10 cellular contexts compared by ENCODE assay signal in the genomic region with DNA sequence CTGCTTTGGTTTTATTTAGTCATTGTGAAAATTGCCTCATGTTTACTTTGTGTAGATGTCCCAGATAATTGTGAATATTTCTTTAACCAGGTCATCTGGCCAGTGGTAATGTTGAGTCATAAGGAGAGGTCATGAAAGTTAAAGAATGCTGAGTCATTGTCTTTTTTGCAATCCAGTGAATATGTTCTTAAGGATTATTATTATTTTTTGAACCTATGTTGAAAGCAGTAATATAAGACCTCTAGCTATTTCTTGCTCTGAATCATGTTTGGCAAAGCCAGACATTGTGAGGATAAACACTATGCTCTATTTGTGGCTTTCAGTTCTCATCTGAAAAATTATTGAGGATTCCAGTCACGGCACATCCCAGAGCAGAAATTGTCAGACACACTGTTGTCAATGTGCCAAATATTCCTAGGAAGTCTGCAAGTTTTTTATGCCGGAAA.
DNase-seq lines count a peak whose midpoint lies in the region; ATAC-seq, FAIRE-seq and TF ChIP-seq lines count a peak whose summit lies in the region.
"Had no signal": no experiment of that assay in that cellular context is flagged by ENCODE, and none has a peak within 500 bp of the region (broad histone marks: within the 10 kb centered on the region; RNA-seq: fewer than 3 reads in every experiment).

No MANE protein-coding gene starts in this region.

- BruUV-seq in HepG2 (replicated peaks; lab: Mats Ljungman, UMichigan): no TSS peak

- H3K4me3 Mint-ChIP-seq in activated CD4-positive, alpha-beta T cell treated with anti-CD3 and anti-CD28 coated beads, Interleukin-2, amount 10 ng/mL, durations not matched to agents 24 days and 14 days: no peak overlapping the region

- no peaks in the 10 kb centered on the region for H3K36me3 ChIP-seq in HepG2 (replicated peaks in 1 of 2; ENCODE audit: control insufficient read depth in 1 of 2, insufficient read depth in 2 of 2, low read length in 2 of 2)
- no peaks in the 10 kb centered on the region for H3K36me3 ChIP-seq in BE2C

- TF ChIP-seq POLR2A in HepG2 (IDR thresholded peaks at IDR 0.05; ENCODE audit: insufficient read depth in 1 of 2, low read depth in 2 of 2, low read length in 2 of 2): no peak

- ATAC-seq in HG03175 (IDR thresholded peaks at IDR 0.05; ENCODE audit: unreplicated experiment) (peak; percentile 57), HepG2 (no peak)

- H4K20me1 ChIP-seq in HepG2 (ENCODE audit: insufficient read depth, low read length): no peaks in the 10 kb centered on the region

- no peak overlapping the region for H3K27ac ChIP-seq in HepG2 (ENCODE audit: extremely low read length, insufficient read depth, low read length)

- no peak overlapping the region for H2AFZ ChIP-seq in HepG2 (ENCODE audit: low read length)

- H3K27me3 ChIP-seq in HepG2 (ENCODE audit: control insufficient read depth in 1 of 2, insufficient read depth in 2 of 2, low read length in 2 of 2): no peaks in the 10 kb centered on the region
- H3K27me3 ChIP-seq in BE2C: peaks cover 2% of the 10 kb centered on the region; the same call in 1 of the 2 replicates

- H3K36me3 Mint-ChIP-seq in activated CD4-positive, alpha-beta T cell treated with anti-CD3 and anti-CD28 coated beads, Interleukin-2, amount 10 ng/mL, durations not matched to agents 24 days and 14 days (ENCODE audit: low read depth): no peaks in the 10 kb centered on the region

- H3K4me3 ChIP-seq in HepG2 (replicated peaks in 1 of 3; ENCODE audit: insufficient read depth in 1 of 3, low read depth in 2 of 3, low read length in 3 of 3): no peak overlapping the region
- no peak overlapping the region for H3K4me3 ChIP-seq in BE2C (ENCODE audit: low read depth, low read length)

- no peak overlapping the region for H3K4me2 ChIP-seq in HepG2 (ENCODE audit: low read depth, low read length)

- TF ChIP-seq RAD21 in HepG2 (CRISPR knock-in tag; IDR thresholded peaks at IDR 0.05): no peak

- H3K4me1 Mint-ChIP-seq in activated CD4-positive, alpha-beta T cell treated with anti-CD3 and anti-CD28 coated beads, Interleukin-2, amount 10 ng/mL, durations not matched to agents 24 days and 14 days: no peaks in the 10 kb centered on the region

- DNase-seq in GM04504 (ENCODE audit: low read depth) (peak; percentile 94), amniotic stem cell (lab: John Stamatoyannopoulos, UW) (peak; percentile 95), HepG2 (ENCODE audit: low spot score) (peak; percentile 28), retina (no peak), BE2C (no peak)
- DNase-seq in activated CD4-positive, alpha-beta T cell treated with anti-CD3 and anti-CD28 coated beads, Interleukin-2, amount 10 ng/mL, durations not matched to agents 24 days and 14 days: no peak
- DNase-seq in central memory CD4-positive, alpha-beta T cell: no peak
- DNase-seq: activated effector memory CD4-positive, alpha-beta T cell treated with anti-CD3 and anti-CD28 coated beads, Interleukin-2, amount 50 U/mL, for 16 hours; NCI-H187 had no signal

- H3K79me2 ChIP-seq in HepG2 (ENCODE audit: insufficient read depth, low read length): no peaks in the 10 kb centered on the region

- POLR2A ChIA-PET in HepG2 (lab: Yijun Ruan, JAX): no interaction called here

- FAIRE-seq in HepG2 (lab: Jason Lieb, UNC): no peak

- TF ChIP-seq EP300 in HepG2 (IDR thresholded peaks at IDR 0.05; ENCODE audit: low read depth in 2 of 2, low read length in 2 of 2) (no peak), HepG2 (CRISPR knock-in tag; IDR thresholded peaks at IDR 0.05; ENCODE audit: borderline replicate concordance) (no peak)

- TF ChIP-seq CTCF in HepG2 (CRISPR knock-in tag; IDR thresholded peaks at IDR 0.05): no peak
- TF ChIP-seq CTCF in BE2C (IDR thresholded peaks at IDR 0.05; ENCODE audit: low read depth, low read length): no peak

- WGBS in HepG2 (ENCODE audit: low lambda C conversion rate): 4% methylated on average over 2 of the region's 2 CpGs

- in situ Hi-C loops in HepG2 (cut with HindIII; ENCODE audit: extremely low pct_ligation_motif_present, low pct_unique_long_range_greater_than_20kb): no loop called here

- H3K9ac ChIP-seq in HepG2 (ENCODE audit: insufficient read depth, low read depth, low read length): no peak overlapping the region

- H3K4me1 ChIP-seq in HepG2 (ENCODE audit: insufficient read depth, low read length) (no peaks in the 10 kb centered on the region), BE2C (no peaks in the 10 kb centered on the region)

- CTCF ChIA-PET in HepG2 (lab: Yijun Ruan, JAX; ENCODE audit: low intra/inter-chr PET ratio, low total read pairs): no interaction called here

- no peak overlapping the region for H3K27ac Mint-ChIP-seq in activated CD4-positive, alpha-beta T cell treated with anti-CD3 and anti-CD28 coated beads, Interleukin-2, amount 10 ng/mL, durations not matched to agents 24 days and 14 days

- intact Hi-C loops in HepG2 (cut with micrococcal nuclease; ENCODE audit: unreplicated experiment): no loop called here
- intact Hi-C loops in activated CD4-positive, alpha-beta T cell treated with anti-CD3 and anti-CD28 coated beads, Interleukin-2, amount 10 ng/mL, durations not matched to agents 24 days and 14 days (cut with micrococcal nuclease): no loop called here

- no peaks in the 10 kb centered on the region for H3K27me3 Mint-ChIP-seq in activated CD4-positive, alpha-beta T cell treated with anti-CD3 and anti-CD28 coated beads, Interleukin-2, amount 10 ng/mL, durations not matched to agents 24 days and 14 days

- H3K9me3 Mint-ChIP-seq in activated CD4-positive, alpha-beta T cell treated with anti-CD3 and anti-CD28 coated beads, Interleukin-2, amount 10 ng/mL, durations not matched to agents 24 days and 14 days: no peaks in the 10 kb centered on the region

- H3K9me3 ChIP-seq in HepG2 (ENCODE audit: low read length): no peaks in the 10 kb centered on the region
- H3K9me3 ChIP-seq in BE2C: no peaks in the 10 kb centered on the region

TF ChIP-seq in HepG2, 621 proteins besides CTCF, POLR2A, EP300 and RAD21:
- peak; percentile 98 for TF ChIP-seq NFE2L2 (IDR thresholded peaks at IDR 0.05; ENCODE audit: low read length)
- TF ChIP-seq ZMYM4 (CRISPR knock-in tag; IDR thresholded peaks at IDR 0.05): no peak
- peak; percentile 94 for TF ChIP-seq MAFF (IDR thresholded peaks at IDR 0.05; ENCODE audit: low read depth, low read length)
- TF ChIP-seq MAFK (conservative IDR thresholded peaks at IDR 0.05 in 1 of 2, IDR thresholded peaks at IDR 0.05 in 1 of 2; ENCODE audit: low read length in 2 of 2): peak; percentile 94 to 95
- TF ChIP-seq NCOA5 (CRISPR knock-in tag; IDR thresholded peaks at IDR 0.05): no peak
- 0 out of 2 replicates have a peak, but pooled peaks have one; percentile 11 for TF ChIP-seq FOXA3 (CRISPR knock-in tag; IDR thresholded peaks at IDR 0.05)

Comparison
In these comparisons a context has a peak if more than half of its experiments do, and no peak if none do; other contexts are left out.
1. DNase-seq: peak in GM04504 (single experiment), amniotic stem cell (single experiment) and HepG2 (single experiment); none in activated CD4-positive, alpha-beta T cell treated with anti-CD3 and anti-CD28 coated beads, Interleukin-2, amount 10 ng/mL, durations not matched to agents 24 days and 14 days (single experiment), central memory CD4-positive, alpha-beta T cell (single experiment), retina (single experiment) and BE2C (single experiment).